1 cellular context compared by ENCODE assay signal in genomic region chr4:2755821-2756690, GRCh38.
A peak's percentile ranks its signal among the peaks of the same experiment; 100 is the strongest.
TF ChIP-seq lines count a peak whose summit lies in the region.

TSS of gene TNIP2 (minus strand) at chr4:2756336. CDS start at chr4:2756289, 47 bp downstream.

TF ChIP-seq in K562, 482 proteins besides CTCF, POLR2A, EP300 and RAD21 (continued from another document):
- TF ChIP-seq RREB1 (CRISPR knock-in tag; IDR thresholded peaks at IDR 0.05) (no peak), KHSRP (IDR thresholded peaks at IDR 0.05) (no peak), SMAD4 (CRISPR knock-in tag; conservative IDR thresholded peaks at IDR 0.05) (peak; percentile 80), CAMTA2 (CRISPR knock-in tag; conservative IDR thresholded peaks at IDR 0.05) (no peak), RB1 (IDR thresholded peaks at IDR 0.05; ENCODE audit: low read depth) (peak; percentile 95), HCFC1 (IDR thresholded peaks at IDR 0.05; ENCODE audit: low read depth, low read length) (peak; percentile 58), ATF7 (IDR thresholded peaks at IDR 0.05) (peak; percentile 80; the same call in 1 of the 2 replicates), ZBTB33 (CRISPR knock-in tag; IDR thresholded peaks at IDR 0.05) (peak; percentile 36; the same call in 1 of the 2 replicates), ID3 (CRISPR knock-in tag; IDR thresholded peaks at IDR 0.05) (no peak), ID3 (tag; IDR thresholded peaks at IDR 0.05) (peak; percentile 70; the same call in 1 of the 2 replicates), RCOR1 (IDR thresholded peaks at IDR 0.05; ENCODE audit: borderline replicate concordance in 1 of 2, low read depth in 2 of 2, low read length in 2 of 2) (peak in 1 of 2 experiments; percentile 35; a peak in 1 of 4 replicates), CXXC5 (CRISPR knock-in tag; IDR thresholded peaks at IDR 0.05) (peak; percentile 94), CREB5 (CRISPR knock-in tag; IDR thresholded peaks at IDR 0.05) (no peak), MGA (IDR thresholded peaks at IDR 0.05) (no peak), CEBPB (tag; IDR thresholded peaks at IDR 0.05) (no peak), MTA2 (IDR thresholded peaks at IDR 0.05; ENCODE audit: low read depth) (no peak), TARDBP (IDR thresholded peaks at IDR 0.05) (peak; percentile 81)
